In genomic region chr5:92050970-92051369, GRCh38 we compare ENCODE assay signal across 2 cellular contexts.
TF ChIP-seq lines count a peak whose summit lies in the region.

No MANE protein-coding gene starts in this region.

TF ChIP-seq in GM23338, 12 proteins besides CTCF, POLR2A, EP300 and RAD21:
- no peak for TF ChIP-seq REST (IDR thresholded peaks at IDR 0.05; ENCODE audit: unreplicated experiment)
- TF ChIP-seq ZNF462 (CRISPR knock-in tag; IDR thresholded peaks at IDR 0.05): no peak
- no peak for TF ChIP-seq STAT1 (IDR thresholded peaks at IDR 0.05; ENCODE audit: unreplicated experiment)
- no peak for TF ChIP-seq POLR2AphosphoS5 (IDR thresholded peaks at IDR 0.05; ENCODE audit: low read depth)
- no peak for TF ChIP-seq ZNF114 (CRISPR knock-in tag; IDR thresholded peaks at IDR 0.05)
- no peak for TF ChIP-seq ETS1 (IDR thresholded peaks at IDR 0.05)
- TF ChIP-seq JUNB (IDR thresholded peaks at IDR 0.05; ENCODE audit: unreplicated experiment): no peak
- no peak for TF ChIP-seq EZH2phosphoT487 (IDR thresholded peaks at IDR 0.05; ENCODE audit: unreplicated experiment)
- no peak for TF ChIP-seq ZNF331 (CRISPR knock-in tag; IDR thresholded peaks at IDR 0.05; ENCODE audit: low read depth)
- TF ChIP-seq NANOG (IDR thresholded peaks at IDR 0.05; ENCODE audit: borderline replicate concordance): no peak
- no peak for TF ChIP-seq EZH2 (IDR thresholded peaks at IDR 0.05; ENCODE audit: low read depth, unreplicated experiment)
- no peak for TF ChIP-seq CREB1 (CRISPR knock-in tag; IDR thresholded peaks at IDR 0.05; ENCODE audit: low read depth)

TF ChIP-seq in IMR-90, 13 proteins besides CTCF, POLR2A, EP300 and RAD21:
- TF ChIP-seq ELK1 (IDR thresholded peaks at IDR 0.05; ENCODE audit: borderline replicate concordance, low read depth, low read length) (no peak), RFX5 (IDR thresholded peaks at IDR 0.05; ENCODE audit: low read depth, low read length) (no peak), BHLHE40 (IDR thresholded peaks at IDR 0.05; ENCODE audit: low read depth, low read length) (no peak), SMC3 (IDR thresholded peaks at IDR 0.05; ENCODE audit: low read depth, low read length) (no peak), MAZ (IDR thresholded peaks at IDR 0.05; ENCODE audit: borderline replicate concordance, low read depth, low read length) (no peak), CEBPB (IDR thresholded peaks at IDR 0.05; ENCODE audit: low read depth, low read length) (no peak), MXI1 (IDR thresholded peaks at IDR 0.05; ENCODE audit: borderline replicate concordance, low read depth, low read length) (no peak), RCOR1 (IDR thresholded peaks at IDR 0.05; ENCODE audit: insufficient replicate concordance, low read length) (no peak), NFE2L2 (IDR thresholded peaks at IDR 0.05; ENCODE audit: low read depth, low read length) (no peak), MAFK (IDR thresholded peaks at IDR 0.05; ENCODE audit: low read depth, low read length) (no peak), USF2 (IDR thresholded peaks at IDR 0.05; ENCODE audit: low read depth, low read length) (no peak), CHD1 (IDR thresholded peaks at IDR 0.05; ENCODE audit: low read depth, low read length) (no peak), FOS (IDR thresholded peaks at IDR 0.05; ENCODE audit: low read depth, low read length) (no peak)
